ENCODE assay signal across 1 cellular context in genomic region chr15:74584779-74585178, GRCh38.
TF ChIP-seq lines count a peak whose summit lies in the region.

No MANE protein-coding gene starts in this region.

TF ChIP-seq in HEK293, 187 proteins besides CTCF, POLR2A, EP300 and RAD21 (continued from another document and continues in another):
- TF ChIP-seq ZNF121 (tag by site-specific recombination; IDR thresholded peaks at IDR 0.05) (no peak), ZNF791 (tag by site-specific recombination; IDR thresholded peaks at IDR 0.05) (no peak), ZNF664 (tag by site-specific recombination; IDR thresholded peaks at IDR 0.05) (no peak), ZNF843 (tag by site-specific recombination; IDR thresholded peaks at IDR 0.05) (peak; percentile 89), ZNF2 (tag by site-specific recombination; IDR thresholded peaks at IDR 0.05) (no peak), ZNF623 (tag by site-specific recombination; IDR thresholded peaks at IDR 0.05) (no peak), ZNF610 (tag by site-specific recombination; IDR thresholded peaks at IDR 0.05; ENCODE audit: borderline replicate concordance) (peak; percentile 43; the same call in 1 of the 2 replicates), ZBTB10 (tag by site-specific recombination; IDR thresholded peaks at IDR 0.05) (no peak), ZNF660 (tag by site-specific recombination; IDR thresholded peaks at IDR 0.05) (no peak), MZF1 (tag by site-specific recombination; IDR thresholded peaks at IDR 0.05; ENCODE audit: borderline replicate concordance) (0 out of 2 replicates have a peak, but pooled peaks have one; percentile 16), HOXA7 (CRISPR knock-in tag; IDR thresholded peaks at IDR 0.05; ENCODE audit: borderline replicate concordance) (no peak), ZSCAN4 (tag by site-specific recombination; IDR thresholded peaks at IDR 0.05) (no peak), ZNF501 (tag by site-specific recombination; IDR thresholded peaks at IDR 0.05) (no peak; the same call in 1 of the 2 replicates), BCL11B (tag by site-specific recombination; IDR thresholded peaks at IDR 0.05; ENCODE audit: low read depth) (no peak), ZNF133 (tag by site-specific recombination; IDR thresholded peaks at IDR 0.05) (no peak), ZNF23 (tag by site-specific recombination; IDR thresholded peaks at IDR 0.05; ENCODE audit: borderline replicate concordance) (no peak), ZNF677 (tag by site-specific recombination; IDR thresholded peaks at IDR 0.05) (no peak), ZNF280D (tag by site-specific recombination; IDR thresholded peaks at IDR 0.05) (no peak), ZNF785 (tag by site-specific recombination; IDR thresholded peaks at IDR 0.05) (no peak), ZNF10 (tag by site-specific recombination; IDR thresholded peaks at IDR 0.05) (no peak), INSM2 (tag by site-specific recombination; IDR thresholded peaks at IDR 0.05) (no peak), ZFP37 (tag by site-specific recombination; IDR thresholded peaks at IDR 0.05) (no peak), ZNF311 (tag by site-specific recombination; IDR thresholded peaks at IDR 0.05; ENCODE audit: borderline replicate concordance) (no peak), ZNF24 (tag by site-specific recombination; IDR thresholded peaks at IDR 0.05) (no peak), BCL6B (tag by site-specific recombination; IDR thresholded peaks at IDR 0.05) (no peak), SALL2 (tag by site-specific recombination; IDR thresholded peaks at IDR 0.05; ENCODE audit: borderline replicate concordance) (no peak), ZXDB (tag by site-specific recombination; IDR thresholded peaks at IDR 0.05) (peak; percentile 70), ZNF26 (tag by site-specific recombination; IDR thresholded peaks at IDR 0.05) (no peak), ZNF544 (tag by site-specific recombination; IDR thresholded peaks at IDR 0.05) (no peak), ZNF423 (tag by site-specific recombination; IDR thresholded peaks at IDR 0.05) (peak; percentile 93), ZBTB6 (tag by site-specific recombination; IDR thresholded peaks at IDR 0.05) (no peak), SP7 (tag by site-specific recombination; IDR thresholded peaks at IDR 0.05) (peak; percentile 90), ZNF404 (tag by site-specific recombination; IDR thresholded peaks at IDR 0.05) (no peak), BCL11A (tag by site-specific recombination; IDR thresholded peaks at IDR 0.05; ENCODE audit: low read depth) (no peak), ZNF221 (tag by site-specific recombination; IDR thresholded peaks at IDR 0.05; ENCODE audit: borderline replicate concordance) (no peak), TCF7L2 (IDR thresholded peaks at IDR 0.05; ENCODE audit: borderline replicate concordance, low read depth, low read length) (no peak), ZNF571 (tag by site-specific recombination; IDR thresholded peaks at IDR 0.05) (no peak), KLF10 (tag by site-specific recombination; IDR thresholded peaks at IDR 0.05) (no peak), ZNF521 (tag by site-specific recombination; IDR thresholded peaks at IDR 0.05) (no peak), ZBTB26 (tag by site-specific recombination; optimal IDR thresholded peaks at IDR 0.05) (no peak)
- TF ChIP-seq, protein P1, sequence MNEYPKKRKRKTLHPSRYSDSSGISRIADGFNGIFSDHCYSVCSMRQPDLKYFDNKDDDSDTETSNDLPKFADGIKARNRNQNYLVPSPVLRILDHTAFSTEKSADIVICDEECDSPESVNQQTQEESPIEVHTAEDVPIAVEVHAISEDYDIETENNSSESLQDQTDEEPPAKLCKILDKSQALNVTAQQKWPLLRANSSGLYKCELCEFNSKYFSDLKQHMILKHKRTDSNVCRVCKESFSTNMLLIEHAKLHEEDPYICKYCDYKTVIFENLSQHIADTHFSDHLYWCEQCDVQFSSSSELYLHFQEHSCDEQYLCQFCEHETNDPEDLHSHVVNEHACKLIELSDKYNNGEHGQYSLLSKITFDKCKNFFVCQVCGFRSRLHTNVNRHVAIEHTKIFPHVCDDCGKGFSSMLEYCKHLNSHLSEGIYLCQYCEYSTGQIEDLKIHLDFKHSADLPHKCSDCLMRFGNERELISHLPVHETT (tag by site-specific recombination; IDR thresholded peaks at IDR 0.05): no peak
- TF ChIP-seq, protein P2, sequence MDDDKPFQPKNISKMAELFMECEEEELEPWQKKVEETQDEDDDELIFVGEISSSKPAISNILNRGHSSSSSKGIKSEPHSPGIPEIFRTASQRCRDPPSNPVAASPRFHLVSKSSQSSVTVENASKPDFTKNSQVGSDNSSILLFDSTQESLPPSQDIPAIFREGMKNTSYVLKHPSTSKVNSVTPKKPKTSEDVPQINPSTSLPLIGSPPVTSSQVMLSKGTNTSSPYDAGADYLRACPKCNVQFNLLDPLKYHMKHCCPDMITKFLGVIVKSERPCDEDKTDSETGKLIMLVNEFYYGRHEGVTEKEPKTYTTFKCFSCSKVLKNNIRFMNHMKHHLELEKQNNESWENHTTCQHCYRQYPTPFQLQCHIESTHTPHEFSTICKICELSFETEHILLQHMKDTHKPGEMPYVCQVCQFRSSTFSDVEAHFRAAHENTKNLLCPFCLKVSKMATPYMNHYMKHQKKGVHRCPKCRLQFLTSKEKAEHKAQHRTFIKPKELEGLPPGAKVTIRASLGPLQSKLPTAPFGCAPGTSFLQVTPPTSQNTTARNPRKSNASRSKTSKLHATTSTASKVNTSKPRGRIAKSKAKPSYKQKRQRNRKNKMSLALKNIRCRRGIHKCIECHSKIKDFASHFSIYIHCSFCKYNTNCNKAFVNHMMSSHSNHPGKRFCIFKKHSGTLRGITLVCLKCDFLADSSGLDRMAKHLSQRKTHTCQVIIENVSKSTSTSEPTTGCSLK (tag by site-specific recombination; IDR thresholded peaks at IDR 0.05): no peak
